In the genomic region with DNA sequence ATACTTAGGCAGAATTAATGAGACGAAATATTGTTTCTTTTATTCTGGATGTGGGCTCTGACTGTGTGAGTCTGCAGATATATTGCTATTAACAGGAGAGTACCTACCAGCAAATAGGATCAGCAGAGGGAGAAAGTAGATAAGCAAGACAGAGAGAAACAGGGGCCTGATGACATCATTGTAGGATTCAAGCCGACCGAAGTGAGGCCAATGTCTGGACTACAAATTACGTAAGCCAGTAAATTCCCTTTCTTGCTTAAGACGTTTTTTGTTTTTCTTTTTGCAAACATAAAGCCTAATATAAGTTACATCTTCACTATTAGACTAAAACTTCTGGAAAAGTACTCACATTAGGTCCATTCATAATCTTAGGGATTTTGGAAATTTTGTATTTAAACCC, we compare ENCODE assay signal across 14 cellular contexts.
"Had no signal": no experiment of that assay in that cellular context is flagged by ENCODE, and none has a peak within 500 bp of the region (broad histone marks: within the 10 kb centered on the region; RNA-seq: fewer than 3 reads in every experiment).

No MANE protein-coding gene starts in this region.

- H3K27ac ChIP-seq: esophagus muscularis mucosa, pancreas, VCaP had no signal

- H3K4me3 ChIP-seq: esophagus muscularis mucosa, pancreas had no signal

- DNase-seq: activated CD4-positive, alpha-beta T cell treated with anti-CD3 and anti-CD28 coated beads for 1 hour; activated CD4-positive, alpha-beta T cell treated with anti-CD3 and anti-CD28 coated beads, Interleukin-2, amount 50 U/mL, for 4 hours; activated naive CD4-positive, alpha-beta T cell treated with anti-CD3 and anti-CD28 coated beads for 36 hours; activated T-cell treated with anti-CD3 and anti-CD28 coated beads for 4 hours; naive thymus-derived CD8-positive, alpha-beta T cell; pancreas; stimulated activated CD4-positive, alpha-beta T cell treated with anti-CD3 and anti-CD28 coated beads, Interleukin-2, amount 100 ng/mL, for 48 hours; T-cell; T-helper 9 cell had no signal

- H3K4me1 ChIP-seq: esophagus muscularis mucosa, pancreas had no signal

- H3K9me3 ChIP-seq: esophagus muscularis mucosa, pancreas had no signal

- H3K36me3 ChIP-seq: esophagus muscularis mucosa, pancreas had no signal

- ATAC-seq: activated T-helper 17 cell treated with anti-CD3 and anti-CD28 coated beads, Interleukin-2, amount 50 U/mL, for 72 hours; left lobe of liver; naive thymus-derived CD8-positive, alpha-beta T cell; pancreas; stimulated activated memory B cell treated with anti-CD40 and anti-IgM and Interleukin-4, amounts not matched to agents 10 μg/mL and 1 μg/mL and 100 μg/mL, for 72 hours; T-cell had no signal

- H3K27me3 ChIP-seq: esophagus muscularis mucosa, pancreas had no signal
